In genomic region chr2:13698847-13699246, GRCh38 we compare ENCODE assay signal across 31 cellular contexts.
"Had no signal": no experiment of that assay in that cellular context is flagged by ENCODE, and none has a peak within 500 bp of the region (broad histone marks: within the 10 kb centered on the region; RNA-seq: fewer than 3 reads in every experiment).

No MANE protein-coding gene starts in this region.

- H3K27ac ChIP-seq: ascending aorta, cardiac muscle cell, WERI-Rb-1 had no signal

- H3K27me3 ChIP-seq: ascending aorta, cardiac muscle cell had no signal

- H3K9me3 ChIP-seq: ascending aorta had no signal

- ATAC-seq: activated CD4-positive, alpha-beta T cell treated with anti-CD3 and anti-CD28 coated beads for 36 hours; activated CD4-positive, CD25-positive, alpha-beta regulatory T cell treated with anti-CD3 and anti-CD28 coated beads, Interleukin-2, amount 50 U/mL, for 24 hours; activated CD8-positive, alpha-beta memory T cell treated with anti-CD3 and anti-CD28 coated beads, Interleukin-2, amount 10 ng/mL, durations not matched to agents 7 days and 5 days; activated CD8-positive, alpha-beta T cell treated with anti-CD3 and anti-CD28 coated beads, Interleukin-2, amount 10 ng/mL, durations not matched to agents 7 days and 5 days; activated naive CD8-positive, alpha-beta T cell treated with anti-CD3 and anti-CD28 coated beads, Interleukin-2, amount 50 U/mL, for 24 hours; activated T-cell treated with anti-CD3 and anti-CD28 coated beads, Interleukin-2, amount 50 U/mL, for 72 hours; activated T-helper 17 cell treated with anti-CD3 and anti-CD28 coated beads, Interleukin-2, amount 50 U/mL, for 72 hours; WTC11 had no signal

- H3K36me3 ChIP-seq: ascending aorta, cardiac muscle cell, WERI-Rb-1 had no signal

- H3K4me1 ChIP-seq: ascending aorta had no signal

- DNase-seq: activated CD4-positive, alpha-beta memory T cell treated with anti-CD3 and anti-CD28 coated beads, Interleukin-2, amount 10 ng/mL, durations not matched to agents 7 days and 5 days; activated CD4-positive, alpha-beta T cell treated with anti-CD3 and anti-CD28 coated beads for 1 hour; activated CD4-positive, alpha-beta T cell treated with anti-CD3 and anti-CD28 coated beads for 36 hours; activated CD4-positive, alpha-beta T cell treated with anti-CD3 and anti-CD28 coated beads for 48 hours; activated CD4-positive, alpha-beta T cell treated with anti-CD3 and anti-CD28 coated beads, Interleukin-2, amount 10 ng/mL, durations not matched to agents 7 days and 5 days; activated CD4-positive, alpha-beta T cell treated with anti-CD3 and anti-CD28 coated beads, Interleukin-2, amount 50 U/mL, for 48 hours; activated CD4-positive, CD25-positive, alpha-beta regulatory T cell; activated CD8-positive, alpha-beta memory T cell treated with anti-CD3 and anti-CD28 coated beads for 24 hours; activated CD8-positive, alpha-beta memory T cell treated with anti-CD3 and anti-CD28 coated beads, Interleukin-2, amount 10 ng/mL, durations not matched to agents 7 days and 5 days; activated CD8-positive, alpha-beta memory T cell treated with anti-CD3 and anti-CD28 coated beads, Interleukin-2, amount 50 U/mL, for 48 hours; activated CD8-positive, alpha-beta T cell treated with anti-CD3 and anti-CD28 coated beads, Interleukin-2, amount 10 ng/mL, durations not matched to agents 7 days and 5 days; activated effector memory CD4-positive, alpha-beta T cell treated with anti-CD3 and anti-CD28 coated beads, Interleukin-2, amount 50 U/mL, for 16 hours; activated naive CD4-positive, alpha-beta T cell treated with anti-CD3 and anti-CD28 coated beads, Interleukin-2, amount 10 ng/mL, durations not matched to agents 7 days and 5 days; activated naive CD4-positive, alpha-beta T cell treated with Interleukin-2 at 50 U/mL for 16 hours; activated naive CD8-positive, alpha-beta T cell treated with anti-CD3 and anti-CD28 coated beads, Interleukin-2, amount 10 ng/mL, durations not matched to agents 7 days and 5 days; activated naive CD8-positive, alpha-beta T cell treated with anti-CD3 and anti-CD28 coated beads, Interleukin-2, amount 50 U/mL, for 24 hours; activated T-cell treated with anti-CD3 and anti-CD28 coated beads, Interleukin-2, amount 50 U/mL, for 24 hours; activated T-cell treated with anti-CD3 and anti-CD28 coated beads, Interleukin-2, amount 50 U/mL, for 72 hours; amygdala; anterior cingulate cortex; caudate nucleus; cerebellar nuclear complex; T-helper 1 cell; T-helper 2 cell; T-helper 9 cell; WERI-Rb-1 had no signal

- H3K4me3 ChIP-seq: ascending aorta, cardiac muscle cell had no signal
